ENCODE assay signal across 14 cellular contexts in the genomic region with DNA sequence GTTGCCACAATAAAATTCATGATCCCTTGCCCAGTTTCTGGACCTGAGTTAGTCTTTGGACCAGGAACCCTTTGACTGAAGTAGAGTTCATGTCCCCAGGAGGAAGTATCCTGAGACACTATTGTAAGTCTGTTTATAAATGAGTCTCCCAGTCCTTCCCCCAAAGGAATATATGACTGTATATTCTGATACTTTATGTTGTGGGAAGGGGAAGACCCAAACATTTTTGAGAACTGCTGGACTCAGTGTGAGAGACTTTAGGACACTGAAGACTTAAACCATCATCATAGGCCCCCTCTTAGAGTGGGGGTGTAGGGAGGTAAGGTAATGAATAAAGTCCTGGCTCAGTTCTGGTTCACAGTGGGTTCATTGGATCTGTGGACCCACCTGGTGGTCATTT. TPM values are rescaled to one million over a fixed set of nuclear protein-coding genes. Genes with fewer than 3 reads are reported as not detected.
DNase-seq lines count a peak whose midpoint lies in the region; ATAC-seq and TF ChIP-seq lines count a peak whose summit lies in the region.
"Had no signal": no experiment of that assay in that cellular context is flagged by ENCODE, and none has a peak within 500 bp of the region (broad histone marks: within the 10 kb centered on the region; RNA-seq: fewer than 3 reads in every experiment).

No MANE protein-coding gene starts in this region.

- intact Hi-C loops in activated naive CD4-positive, alpha-beta T cell treated with anti-CD3 and anti-CD28 coated beads for 36 hours (cut with micrococcal nuclease), result no loop called here

- H3K27ac Mint-ChIP-seq in activated naive CD4-positive, alpha-beta T cell treated with anti-CD3 and anti-CD28 coated beads, Interleukin-2, amount 50 U/mL, for 72 hours, result no peak overlapping the region
- H3K27ac Mint-ChIP-seq in activated naive CD4-positive, alpha-beta T cell treated with anti-CD3 and anti-CD28 coated beads for 36 hours, result no peak overlapping the region
- peak overlapping the region; percentile 86 for H3K27ac Mint-ChIP-seq in stimulated activated naive B cell treated with anti-CD40 and anti-IgM and Interleukin-4, amounts not matched to agents 10 μg/mL and 1 μg/mL and 100 μg/mL, for 72 hours
- H3K27ac Mint-ChIP-seq: CD4-positive, alpha-beta T cell; GM23338 had no signal

- H3K27me3 Mint-ChIP-seq in activated naive CD4-positive, alpha-beta T cell treated with anti-CD3 and anti-CD28 coated beads for 36 hours (ENCODE audit: low read depth), result no peaks in the 10 kb centered on the region
- H3K27me3 Mint-ChIP-seq in stimulated activated naive B cell treated with anti-CD40 and anti-IgM and Interleukin-4, amounts not matched to agents 10 μg/mL and 1 μg/mL and 100 μg/mL, for 72 hours, result no peaks in the 10 kb centered on the region
- H3K27me3 Mint-ChIP-seq: CD4-positive, alpha-beta T cell had no signal

- H3K27ac ChIP-seq in neutrophil, result peak overlapping the region; percentile 80
- H3K27ac ChIP-seq: C4-2B, HL-60 had no signal

- TF ChIP-seq CTCF in neutrophil (IDR thresholded peaks at IDR 0.05), result no peak

- DNase-seq in activated naive CD4-positive, alpha-beta T cell treated with anti-CD3 and anti-CD28 coated beads, Interleukin-2, amount 50 U/mL, for 72 hours (ENCODE audit: low spot score in 2 of 2), result no peak
- no peak for DNase-seq in activated naive CD4-positive, alpha-beta T cell treated with anti-CD3 and anti-CD28 coated beads for 36 hours
- DNase-seq in stimulated activated naive B cell treated with anti-CD40 and anti-IgM and Interleukin-4, amounts not matched to agents 10 μg/mL and 1 μg/mL and 100 μg/mL, for 72 hours, result no peak
- DNase-seq: ACHN; Caco-2; CD4-positive, alpha-beta T cell; HCEC 1CT had no signal

- H3K4me3 ChIP-seq in neutrophil (ENCODE audit: low read depth in 1 of 2, low read length in 1 of 2), result no peak overlapping the region
- H3K4me3 ChIP-seq: GM23338 had no signal

- H3K36me3 ChIP-seq in neutrophil, result no peaks in the 10 kb centered on the region

- H3K36me3 Mint-ChIP-seq in activated naive CD4-positive, alpha-beta T cell treated with anti-CD3 and anti-CD28 coated beads, Interleukin-2, amount 50 U/mL, for 72 hours, result peaks cover 4 to 5% of the 10 kb centered on the region in 2 donors
- H3K36me3 Mint-ChIP-seq in activated naive CD4-positive, alpha-beta T cell treated with anti-CD3 and anti-CD28 coated beads for 36 hours (ENCODE audit: low read depth), result no peaks in the 10 kb centered on the region
- H3K36me3 Mint-ChIP-seq in stimulated activated naive B cell treated with anti-CD40 and anti-IgM and Interleukin-4, amounts not matched to agents 10 μg/mL and 1 μg/mL and 100 μg/mL, for 72 hours, result peaks cover 0 to 3% of the 10 kb centered on the region in 2 donors

- H3K4me1 ChIP-seq in neutrophil (ENCODE audit: control insufficient read depth in 1 of 2, insufficient read depth in 1 of 2, low read depth in 1 of 2, low read length in 1 of 2), result peaks cover 32 to 38% of the 10 kb centered on the region in 2 experiments
- H3K4me1 ChIP-seq: Caco-2 had no signal

- no peaks in the 10 kb centered on the region for H3K27me3 ChIP-seq in neutrophil

- H3K4me1 Mint-ChIP-seq in activated naive CD4-positive, alpha-beta T cell treated with anti-CD3 and anti-CD28 coated beads for 36 hours (ENCODE audit: low read depth), result peaks cover 26% of the 10 kb centered on the region
- H3K4me1 Mint-ChIP-seq in stimulated activated naive B cell treated with anti-CD40 and anti-IgM and Interleukin-4, amounts not matched to agents 10 μg/mL and 1 μg/mL and 100 μg/mL, for 72 hours, result peaks cover 29 to 66% of the 10 kb centered on the region in 2 donors

- CTCF ChIA-PET in activated naive CD4-positive, alpha-beta T cell treated with anti-CD3 and anti-CD28 coated beads for 36 hours (lab: Charles Lee), result interaction anchor here (1.6 kb wide), 1 partner anchor 10 kb away, joined by 4 read pairs; no protein-coding TSS in a partner anchor

- no peak overlapping the region for H3K4me3 Mint-ChIP-seq in activated naive CD4-positive, alpha-beta T cell treated with anti-CD3 and anti-CD28 coated beads for 36 hours
- no peak overlapping the region for H3K4me3 Mint-ChIP-seq in stimulated activated naive B cell treated with anti-CD40 and anti-IgM and Interleukin-4, amounts not matched to agents 10 μg/mL and 1 μg/mL and 100 μg/mL, for 72 hours
- H3K4me3 Mint-ChIP-seq: CD4-positive, alpha-beta T cell; GM23338 had no signal

- peaks cover 5 to 11% of the 10 kb centered on the region in 2 donors for H3K9me3 Mint-ChIP-seq in activated naive CD4-positive, alpha-beta T cell treated with anti-CD3 and anti-CD28 coated beads, Interleukin-2, amount 50 U/mL, for 72 hours
- H3K9me3 Mint-ChIP-seq in activated naive CD4-positive, alpha-beta T cell treated with anti-CD3 and anti-CD28 coated beads for 36 hours, result no peaks in the 10 kb centered on the region
- H3K9me3 Mint-ChIP-seq in stimulated activated naive B cell treated with anti-CD40 and anti-IgM and Interleukin-4, amounts not matched to agents 10 μg/mL and 1 μg/mL and 100 μg/mL, for 72 hours, result peaks cover 0 to 6% of the 10 kb centered on the region in 2 donors
- H3K9me3 Mint-ChIP-seq: CD4-positive, alpha-beta T cell; GM23338 had no signal

- no peaks in the 10 kb centered on the region for H3K9me3 ChIP-seq in neutrophil
- H3K9me3 ChIP-seq: Caco-2 had no signal

- peak; percentile 62 to 95 for ATAC-seq in activated naive CD4-positive, alpha-beta T cell treated with anti-CD3 and anti-CD28 coated beads, Interleukin-2, amount 50 U/mL, for 72 hours
- peak; percentile 72 to 88 for ATAC-seq in stimulated activated naive B cell treated with anti-CD40 and anti-IgM and Interleukin-4, amounts not matched to agents 10 μg/mL and 1 μg/mL and 100 μg/mL, for 72 hours (replicated peaks)
- ATAC-seq in GM21381 (IDR thresholded peaks at IDR 0.05; ENCODE audit: unreplicated experiment) (no peak), GM21390 (IDR thresholded peaks at IDR 0.05; ENCODE audit: unreplicated experiment) (no peak)
- ATAC-seq: GM23338 had no signal

RNA-seq across cellular contexts. Expression of a gene that starts 28.6 kb away (rescaled TPM):
- 100 to 1,000 TPM; 104 to 196 TPM for total RNA-seq in activated naive CD4-positive, alpha-beta T cell treated with anti-CD3 and anti-CD28 coated beads, Interleukin-2, amount 50 U/mL, for 72 hours
- total RNA-seq in activated naive CD4-positive, alpha-beta T cell treated with anti-CD3 and anti-CD28 coated beads for 36 hours, result 10 to 100 TPM; 70.2 to 72.6 TPM
- total RNA-seq: HT1080 had no signal

Comparison
In these comparisons a context has a peak if more than half of its experiments do, and no peak if none do; other contexts are left out.
1. ATAC-seq: peak in activated naive CD4-positive, alpha-beta T cell treated with anti-CD3 and anti-CD28 coated beads, Interleukin-2, amount 50 U/mL, for 72 hours (2 of 2) and stimulated activated naive B cell treated with anti-CD40 and anti-IgM and Interleukin-4, amounts not matched to agents 10 μg/mL and 1 μg/mL and 100 μg/mL, for 72 hours (2 of 2); none in GM21381 (single experiment) and GM21390 (single experiment).